8 cellular contexts compared by ENCODE assay signal in the genomic region with DNA sequence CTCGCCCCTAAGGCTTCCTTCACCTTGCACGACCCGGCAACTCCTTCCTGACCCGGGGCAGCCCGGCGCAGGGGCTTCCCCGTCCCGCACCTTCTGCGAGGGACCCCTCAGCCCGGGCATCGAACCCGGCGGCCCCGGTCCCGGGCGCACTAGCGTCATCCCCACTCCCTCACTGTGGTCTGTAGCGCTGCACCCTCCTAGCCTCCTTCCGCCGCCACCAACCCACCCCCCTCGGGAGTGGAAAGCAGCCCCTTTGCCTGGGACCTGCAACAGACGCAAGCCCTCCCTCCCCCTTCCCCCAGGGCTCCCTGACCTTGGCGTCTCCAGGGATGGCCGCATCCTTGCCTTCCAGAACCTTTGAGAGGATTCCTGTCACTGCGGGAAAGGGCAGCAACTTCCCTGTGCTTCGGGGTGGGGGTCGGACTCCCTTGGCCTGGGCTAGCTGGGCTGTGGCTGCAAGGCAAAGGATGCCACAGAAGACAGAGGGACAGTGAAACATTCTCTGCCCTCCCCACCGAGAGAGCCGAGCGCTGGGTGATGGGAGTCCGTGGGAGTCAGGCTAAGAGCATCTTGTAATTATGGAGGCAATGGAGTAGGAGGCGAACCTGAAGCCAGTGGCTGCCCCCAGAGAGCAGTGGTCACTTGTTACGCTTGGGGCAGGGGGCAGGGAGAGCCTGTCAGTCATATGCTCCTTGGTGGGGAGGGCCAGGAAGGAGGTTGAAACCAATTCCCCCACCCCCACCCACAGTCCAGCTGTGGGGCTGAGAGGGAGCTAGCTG. TPM values are rescaled to one million over a fixed set of nuclear protein-coding genes. Genes with fewer than 3 reads are reported as not detected.
DNase-seq lines count a peak whose midpoint lies in the region; ATAC-seq and TF ChIP-seq lines count a peak whose summit lies in the region.

No MANE protein-coding gene starts in this region.

- intact Hi-C loops in body of pancreas (cut with DNase I): no loop called here

- no peak overlapping the region for H3K27ac Mint-ChIP-seq in activated naive CD4-positive, alpha-beta T cell treated with anti-CD3 and anti-CD28 coated beads, Interleukin-2, amount 50 U/mL, for 24 hours

- peak overlapping the region; percentile 71 for H3K4me3 Mint-ChIP-seq in activated naive CD4-positive, alpha-beta T cell treated with anti-CD3 and anti-CD28 coated beads, Interleukin-2, amount 50 U/mL, for 24 hours

- ATAC-seq in body of pancreas (no peak), HG03378 (IDR thresholded peaks at IDR 0.05; ENCODE audit: unreplicated experiment) (no peak)

- peaks cover 8% of the 10 kb centered on the region for H3K27me3 Mint-ChIP-seq in activated naive CD4-positive, alpha-beta T cell treated with anti-CD3 and anti-CD28 coated beads, Interleukin-2, amount 50 U/mL, for 24 hours

- DNase-seq in activated naive CD4-positive, alpha-beta T cell treated with anti-CD3 and anti-CD28 coated beads, Interleukin-2, amount 50 U/mL, for 16 hours: no peak
- DNase-seq in WERI-Rb-1: no peak
- DNase-seq in right atrium auricular region (ENCODE audit: low spot score): no peak
- DNase-seq in body of pancreas: no peak
- DNase-seq in NK-92 treated with Interleukin-12 subunit alpha and Interleukin-12 subunit beta, amount 100 ng/mL, for 24 hours (lab: John Stamatoyannopoulos, UW): no peak

- TF ChIP-seq POLR2A in body of pancreas (IDR thresholded peaks at IDR 0.05): no peak

- no peak for TF ChIP-seq CTCF in WERI-Rb-1 (IDR thresholded peaks at IDR 0.05; ENCODE audit: low read depth, low read length)
- no peak for TF ChIP-seq CTCF in right atrium auricular region (IDR thresholded peaks at IDR 0.05)
- TF ChIP-seq CTCF in body of pancreas (IDR thresholded peaks at IDR 0.05): no peak

- H3K27me3 ChIP-seq in WERI-Rb-1 (ENCODE audit: insufficient read depth, low read depth, severe bottlenecking) (no peaks in the 10 kb centered on the region), right atrium auricular region (peaks cover 0 to 5% of the 10 kb centered on the region in 2 donors), body of pancreas (peaks cover 0 to 9% of the 10 kb centered on the region in 2 donors)

- H3K4me1 ChIP-seq in right atrium auricular region (peaks cover 0 to 25% of the 10 kb centered on the region in 2 donors), body of pancreas (peaks cover 20% of the 10 kb centered on the region)

- H3K27ac ChIP-seq in WERI-Rb-1 (peak overlapping the region; percentile 76), right atrium auricular region (peak overlapping the region in 1 of 2 donors; percentile 66), skin epidermis (peak overlapping the region in 10 of 21 experiments; percentile 10 to 88 (median 63)), body of pancreas (no peak overlapping the region)

- peaks cover 21% of the 10 kb centered on the region for H3K36me3 Mint-ChIP-seq in activated naive CD4-positive, alpha-beta T cell treated with anti-CD3 and anti-CD28 coated beads, Interleukin-2, amount 50 U/mL, for 24 hours

- H3K36me3 ChIP-seq in WERI-Rb-1: peaks cover 61% of the 10 kb centered on the region
- peaks cover 30% of the 10 kb centered on the region for H3K36me3 ChIP-seq in right atrium auricular region
- H3K36me3 ChIP-seq in body of pancreas (replicated peaks in 1 of 2; ENCODE audit: insufficient read depth in 1 of 2, low read depth in 2 of 2): peaks cover 18 to 19% of the 10 kb centered on the region in 2 donors

- no peaks in the 10 kb centered on the region for H3K9me3 ChIP-seq in WERI-Rb-1 (ENCODE audit: severe bottlenecking)
- no peaks in the 10 kb centered on the region for H3K9me3 ChIP-seq in right atrium auricular region
- H3K9me3 ChIP-seq in body of pancreas: no peaks in the 10 kb centered on the region

- peaks cover 14% of the 10 kb centered on the region for H3K4me1 Mint-ChIP-seq in activated naive CD4-positive, alpha-beta T cell treated with anti-CD3 and anti-CD28 coated beads, Interleukin-2, amount 50 U/mL, for 24 hours

- H3K9me3 Mint-ChIP-seq in activated naive CD4-positive, alpha-beta T cell treated with anti-CD3 and anti-CD28 coated beads, Interleukin-2, amount 50 U/mL, for 24 hours: no peaks in the 10 kb centered on the region

- H3K4me3 ChIP-seq in WERI-Rb-1 (ENCODE audit: low read depth, low read length): peak overlapping the region; percentile 84
- peak overlapping the region; percentile 54 to 78 for H3K4me3 ChIP-seq in right atrium auricular region
- H3K4me3 ChIP-seq in skin epidermis: peak overlapping the region; percentile 46 to 76 (median 65)
- H3K4me3 ChIP-seq in body of pancreas: peak overlapping the region in 1 of 2 donors; percentile 31

- 6 to 13% methylated on average over 22 to 33 of the region's 33 CpGs for WGBS in body of pancreas, 2 donors

RNA-seq across cellular contexts. Expression of a gene that starts 0.8 kb away (rescaled TPM):
- total RNA-seq in right atrium auricular region: 1 to 10 TPM; 7.5 to 8.4 TPM
- 10 to 100 TPM in 1 of 2 donors, 1 to 10 TPM in 1; 9.3 to 12.2 TPM for total RNA-seq in body of pancreas

RNA-seq across cellular contexts. Expression of a gene that starts 11.1 kb away (rescaled TPM):
- total RNA-seq in right atrium auricular region (100 to 1,000 TPM; 119 to 124 TPM), body of pancreas (10 to 100 TPM; 59.9 to 62.6 TPM)

RNA-seq across cellular contexts. Expression of a gene that starts 18.7 kb away (rescaled TPM):
- total RNA-seq in right atrium auricular region: 10 to 100 TPM; 20.3 to 46.2 TPM
- total RNA-seq in body of pancreas: 10 to 100 TPM; 22.1 to 27.0 TPM

RNA-seq across cellular contexts. Expression of a gene that starts 26.9 kb away (rescaled TPM):
- total RNA-seq in right atrium auricular region (10 to 100 TPM; 12.9 to 17.5 TPM), body of pancreas (1 to 10 TPM; 2.0 to 6.2 TPM)

RNA-seq across cellular contexts. Expression of a gene that starts 46.4 kb away (rescaled TPM):
- under 1 TPM; 0.48 to 0.79 TPM for total RNA-seq in right atrium auricular region
- 1 to 10 TPM; 1.0 to 3.3 TPM for total RNA-seq in body of pancreas
